In genomic region chr6:21500894-21501293, GRCh38 we compare ENCODE assay signal across 19 cellular contexts.
DNase-seq lines count a peak whose midpoint lies in the region; ATAC-seq and TF ChIP-seq lines count a peak whose summit lies in the region.
"Had no signal": no experiment of that assay in that cellular context is flagged by ENCODE, and none has a peak within 500 bp of the region (broad histone marks: within the 10 kb centered on the region; RNA-seq: fewer than 3 reads in every experiment).

No MANE protein-coding gene starts in this region.

- no peak for TF ChIP-seq EP300 in ovary (IDR thresholded peaks at IDR 0.05)

- WGBS in ovary, 3 donors: 52 to 70% (median 55%) methylated on average over 3 of the region's 3 CpGs

- H3K9me3 ChIP-seq in ovary: no peaks in the 10 kb centered on the region
- H3K9me3 ChIP-seq: adrenal gland had no signal

- intact Hi-C loops in ovary (cut with DNase I): no loop called here

- ATAC-seq in left lobe of liver (peak; percentile 33), GM21737 (IDR thresholded peaks at IDR 0.05; ENCODE audit: unreplicated experiment) (no peak), HG03354 (IDR thresholded peaks at IDR 0.05; ENCODE audit: poor library complexity, severe bottlenecking, unreplicated experiment) (no peak)
- ATAC-seq: heart right ventricle, Right ventricle myocardium inferior had no signal

- H3K4me1 ChIP-seq in ovary (ENCODE audit: insufficient read depth): peaks cover 17% of the 10 kb centered on the region

- no peak for TF ChIP-seq POLR2A in ovary (IDR thresholded peaks at IDR 0.05)

- no peak overlapping the region for H3K27ac ChIP-seq in ovary
- H3K27ac ChIP-seq: adrenal gland, heart right ventricle had no signal

- no peaks in the 10 kb centered on the region for H3K27me3 ChIP-seq in ovary
- H3K27me3 ChIP-seq: adrenal gland, heart right ventricle had no signal

- H3K36me3 ChIP-seq in ovary: no peaks in the 10 kb centered on the region
- H3K36me3 ChIP-seq: adrenal gland, heart right ventricle had no signal

- TF ChIP-seq CTCF in ovary (IDR thresholded peaks at IDR 0.05): no peak

- H3K4me3 ChIP-seq in ovary: no peak overlapping the region
- H3K4me3 ChIP-seq: adrenal gland, heart right ventricle had no signal

- peak; percentile 36 for DNase-seq in NCI-H82 (lab: John Stamatoyannopoulos, UW)
- no peak for DNase-seq in NCI-H82 treated with DMSO at 0.1 percent for 48 hours (lab: John Stamatoyannopoulos, UW; ENCODE audit: unreplicated experiment)
- peak; percentile 98 for DNase-seq in NCI-H345 (lab: John Stamatoyannopoulos, UW)
- DNase-seq in left lobe of liver (ENCODE audit: low spot score): no peak
- DNase-seq in ovary: no peak
- no peak for DNase-seq in kidney glomerular epithelial cell (lab: John Stamatoyannopoulos, UW)
- DNase-seq: 8988T; activated CD4-positive, alpha-beta T cell treated with anti-CD3 and anti-CD28 coated beads, Interleukin-2, amount 50 U/mL, for 48 hours; adrenal gland; CD4-positive, alpha-beta memory T cell; erythroblast; heart right ventricle; Karpas-422; NK-92 treated with Interleukin-12 subunit alpha and Interleukin-12 subunit beta, amount 100 ng/mL, for 24 hours; stimulated activated CD4-positive, alpha-beta T cell treated with anti-CD3 and anti-CD28 coated beads, Interleukin-2, amount 100 ng/mL, for 48 hours; T-helper 9 cell had no signal

Comparison
In these comparisons a context has a peak if more than half of its experiments do, and no peak if none do; other contexts are left out.
1. DNase-seq: peak in NCI-H82 (single experiment) and NCI-H345 (single experiment); none in NCI-H82 treated with DMSO at 0.1 percent for 48 hours (single experiment), left lobe of liver (single experiment), ovary (0 of 5) and kidney glomerular epithelial cell (single experiment).